ENCODE assay signal across 1 cellular context in the genomic region with DNA sequence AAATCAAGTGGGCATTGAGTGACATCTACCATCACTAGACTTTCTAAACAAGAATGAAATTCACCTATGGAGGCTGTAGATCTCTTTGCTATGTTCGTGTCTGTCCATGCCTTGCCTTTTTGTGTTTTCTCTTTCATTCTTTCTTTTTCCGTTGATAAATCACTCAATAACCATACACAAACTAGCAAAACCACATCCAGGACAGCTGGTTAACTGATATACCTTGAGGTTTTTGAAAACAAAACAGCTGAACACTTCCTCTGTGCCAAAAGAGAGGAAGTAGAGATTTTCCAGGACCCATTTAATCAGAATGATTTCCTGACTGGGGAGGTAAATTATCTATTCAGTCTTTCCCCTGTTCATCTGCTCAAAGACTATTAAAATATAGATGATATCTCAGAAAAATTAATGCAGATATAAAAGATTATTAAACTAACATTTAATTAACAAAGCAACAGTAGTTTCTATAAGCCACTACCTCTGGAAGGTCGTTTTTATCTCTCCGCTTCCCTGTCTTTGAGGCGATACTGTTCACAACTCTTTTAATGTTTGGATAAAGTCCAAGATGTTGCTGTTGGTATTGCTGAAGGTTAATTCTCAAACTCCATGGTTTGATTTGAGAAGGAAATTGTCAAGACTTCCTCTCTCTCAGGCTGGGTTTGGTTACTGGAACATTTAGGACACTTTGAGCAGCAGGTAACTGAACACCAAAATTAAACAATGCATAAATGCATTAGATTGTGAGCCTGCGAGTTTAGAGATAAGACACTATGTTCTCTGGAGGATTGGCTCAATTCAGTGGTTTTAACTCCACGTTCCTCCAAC.
TF ChIP-seq lines count a peak whose summit lies in the region.

No MANE protein-coding gene starts in this region.

TF ChIP-seq in GM23338, 12 proteins besides CTCF, POLR2A, EP300 and RAD21 (continued from another document):
- TF ChIP-seq REST (IDR thresholded peaks at IDR 0.05; ENCODE audit: unreplicated experiment) (no peak), NANOG (IDR thresholded peaks at IDR 0.05; ENCODE audit: borderline replicate concordance) (no peak), EZH2 (IDR thresholded peaks at IDR 0.05; ENCODE audit: low read depth, unreplicated experiment) (no peak), CREB1 (CRISPR knock-in tag; IDR thresholded peaks at IDR 0.05; ENCODE audit: low read depth) (no peak), ZNF331 (CRISPR knock-in tag; IDR thresholded peaks at IDR 0.05; ENCODE audit: low read depth) (no peak), JUNB (IDR thresholded peaks at IDR 0.05; ENCODE audit: unreplicated experiment) (no peak), EZH2phosphoT487 (IDR thresholded peaks at IDR 0.05; ENCODE audit: unreplicated experiment) (no peak), POLR2AphosphoS5 (IDR thresholded peaks at IDR 0.05; ENCODE audit: low read depth) (no peak), ZNF114 (CRISPR knock-in tag; IDR thresholded peaks at IDR 0.05) (no peak)
- TF ChIP-seq, protein P1, sequence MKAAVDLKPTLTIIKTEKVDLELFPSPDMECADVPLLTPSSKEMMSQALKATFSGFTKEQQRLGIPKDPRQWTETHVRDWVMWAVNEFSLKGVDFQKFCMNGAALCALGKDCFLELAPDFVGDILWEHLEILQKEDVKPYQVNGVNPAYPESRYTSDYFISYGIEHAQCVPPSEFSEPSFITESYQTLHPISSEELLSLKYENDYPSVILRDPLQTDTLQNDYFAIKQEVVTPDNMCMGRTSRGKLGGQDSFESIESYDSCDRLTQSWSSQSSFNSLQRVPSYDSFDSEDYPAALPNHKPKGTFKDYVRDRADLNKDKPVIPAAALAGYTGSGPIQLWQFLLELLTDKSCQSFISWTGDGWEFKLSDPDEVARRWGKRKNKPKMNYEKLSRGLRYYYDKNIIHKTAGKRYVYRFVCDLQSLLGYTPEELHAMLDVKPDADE (IDR thresholded peaks at IDR 0.05) = no peak
